ENCODE assay signal across 22 cellular contexts in the genomic region with DNA sequence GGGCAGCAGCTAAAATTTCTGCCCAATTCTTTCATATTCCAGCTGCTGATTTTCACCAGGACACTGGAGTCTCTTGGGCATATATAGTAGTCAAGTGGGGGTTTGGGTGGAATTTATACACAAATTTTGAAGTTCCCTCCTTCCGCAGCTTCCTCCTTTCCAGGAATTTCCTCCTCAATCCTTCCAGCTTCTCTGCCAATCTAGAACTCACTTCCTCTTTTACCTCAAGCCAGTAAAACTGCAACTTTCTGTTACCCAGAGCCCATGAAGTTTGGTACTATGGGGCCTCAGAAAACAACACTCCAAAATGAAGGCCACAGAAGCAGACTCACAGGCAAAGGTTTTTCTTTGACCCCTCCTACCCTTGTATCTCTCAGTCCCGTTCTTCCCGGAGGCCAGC.
"Had no signal": no experiment of that assay in that cellular context is flagged by ENCODE, and none has a peak within 500 bp of the region (broad histone marks: within the 10 kb centered on the region; RNA-seq: fewer than 3 reads in every experiment).

No MANE protein-coding gene starts in this region.

- H2AFZ ChIP-seq: PC-9 had no signal

- H3K4me1 Mint-ChIP-seq: activated naive CD4-positive, alpha-beta T cell treated with anti-CD3 and anti-CD28 coated beads, Interleukin-2, amount 50 U/mL, for 24 hours; T-helper 17 cell had no signal

- H3K4me3 ChIP-seq: breast epithelium, colonic mucosa, PC-9 had no signal

- H3K4me3 Mint-ChIP-seq: activated CD8-positive, alpha-beta T cell treated with anti-CD3 and anti-CD28 coated beads for 36 hours; activated naive CD4-positive, alpha-beta T cell treated with anti-CD3 and anti-CD28 coated beads, Interleukin-2, amount 50 U/mL, for 24 hours; T-helper 17 cell had no signal

- DNase-seq: activated CD4-positive, alpha-beta T cell treated with anti-CD3 and anti-CD28 coated beads for 4 hours; activated CD8-positive, alpha-beta memory T cell treated with anti-CD3 and anti-CD28 coated beads, Interleukin-2, amount 50 U/mL, for 4 hours; activated CD8-positive, alpha-beta T cell treated with anti-CD3 and anti-CD28 coated beads for 36 hours; activated T-cell treated with anti-CD3 and anti-CD28 coated beads, Interleukin-2, amount 50 U/mL, for 1 hour; aorta; caudate nucleus; colonic mucosa; MM.1S; NCI-H1092 treated with DMSO at 0.1 percent for 48 hours; NCI-H1436; NCI-H187; NCI-H2081 treated with DMSO at 0.1 percent for 48 hours; NCI-H446; NCI-H524; PC-9; SHP77 treated with DMSO at 0.1 percent for 48 hours; T-helper 17 cell; T-helper 9 cell had no signal

- ATAC-seq: activated CD4-positive, CD25-positive, alpha-beta regulatory T cell treated with anti-CD3 and anti-CD28 coated beads, Interleukin-2, amount 50 U/mL, for 24 hours; activated CD8-positive, alpha-beta T cell treated with anti-CD3 and anti-CD28 coated beads for 36 hours; T-helper 17 cell had no signal

- H3K27ac ChIP-seq: breast epithelium, colonic mucosa, PC-9 had no signal

- H3K4me1 ChIP-seq: breast epithelium, colonic mucosa had no signal

- H3K36me3 ChIP-seq: breast epithelium, colonic mucosa had no signal

- H3K9me3 Mint-ChIP-seq: activated CD8-positive, alpha-beta T cell treated with anti-CD3 and anti-CD28 coated beads for 36 hours; activated naive CD4-positive, alpha-beta T cell treated with anti-CD3 and anti-CD28 coated beads, Interleukin-2, amount 50 U/mL, for 24 hours had no signal

- H3K27ac Mint-ChIP-seq: activated CD8-positive, alpha-beta T cell treated with anti-CD3 and anti-CD28 coated beads for 36 hours; activated naive CD4-positive, alpha-beta T cell treated with anti-CD3 and anti-CD28 coated beads, Interleukin-2, amount 50 U/mL, for 24 hours; T-helper 17 cell had no signal

- H3K4me2 ChIP-seq: PC-9 had no signal

- H3K27me3 ChIP-seq: breast epithelium, colonic mucosa had no signal

- H3K36me3 Mint-ChIP-seq: activated naive CD4-positive, alpha-beta T cell treated with anti-CD3 and anti-CD28 coated beads, Interleukin-2, amount 50 U/mL, for 24 hours had no signal

- H3K9me3 ChIP-seq: breast epithelium, colonic mucosa had no signal

- FAIRE-seq: TTC549 had no signal
